Comparison of ENCODE assay signal across 1 cellular context in genomic region chr1:97368296-97368695, GRCh38.
TF ChIP-seq lines count a peak whose summit lies in the region.

No MANE protein-coding gene starts in this region.

TF ChIP-seq in H1, 55 proteins besides CTCF, POLR2A, EP300 and RAD21 (continued from another document):
- no peak for TF ChIP-seq GABPA (IDR thresholded peaks at IDR 0.05; ENCODE audit: borderline replicate concordance, insufficient read depth, low read length)
- no peak for TF ChIP-seq SRF (IDR thresholded peaks at IDR 0.05; ENCODE audit: low read depth, low read length)
- TF ChIP-seq EGR1 (IDR thresholded peaks at IDR 0.05; ENCODE audit: borderline replicate concordance, low read depth, low read length), result no peak
- TF ChIP-seq CHD1 (IDR thresholded peaks at IDR 0.05; ENCODE audit: low read depth, low read length), result no peak
- TF ChIP-seq KDM4A (IDR thresholded peaks at IDR 0.05; ENCODE audit: low read depth, low read length, severe bottlenecking), result no peak
- TF ChIP-seq GTF2F1 (IDR thresholded peaks at IDR 0.05; ENCODE audit: borderline replicate concordance, low read depth, low read length), result no peak
- TF ChIP-seq RBBP5 (IDR thresholded peaks at IDR 0.05; ENCODE audit: borderline replicate concordance, low read depth, low read length), result no peak
- TF ChIP-seq E2F6 (IDR thresholded peaks at IDR 0.05), result no peak
- no peak for TF ChIP-seq CTBP2 (IDR thresholded peaks at IDR 0.05; ENCODE audit: borderline replicate concordance, insufficient read depth, insufficient read length, low read length)
